ENCODE assay signal across 23 cellular contexts in the genomic region with DNA sequence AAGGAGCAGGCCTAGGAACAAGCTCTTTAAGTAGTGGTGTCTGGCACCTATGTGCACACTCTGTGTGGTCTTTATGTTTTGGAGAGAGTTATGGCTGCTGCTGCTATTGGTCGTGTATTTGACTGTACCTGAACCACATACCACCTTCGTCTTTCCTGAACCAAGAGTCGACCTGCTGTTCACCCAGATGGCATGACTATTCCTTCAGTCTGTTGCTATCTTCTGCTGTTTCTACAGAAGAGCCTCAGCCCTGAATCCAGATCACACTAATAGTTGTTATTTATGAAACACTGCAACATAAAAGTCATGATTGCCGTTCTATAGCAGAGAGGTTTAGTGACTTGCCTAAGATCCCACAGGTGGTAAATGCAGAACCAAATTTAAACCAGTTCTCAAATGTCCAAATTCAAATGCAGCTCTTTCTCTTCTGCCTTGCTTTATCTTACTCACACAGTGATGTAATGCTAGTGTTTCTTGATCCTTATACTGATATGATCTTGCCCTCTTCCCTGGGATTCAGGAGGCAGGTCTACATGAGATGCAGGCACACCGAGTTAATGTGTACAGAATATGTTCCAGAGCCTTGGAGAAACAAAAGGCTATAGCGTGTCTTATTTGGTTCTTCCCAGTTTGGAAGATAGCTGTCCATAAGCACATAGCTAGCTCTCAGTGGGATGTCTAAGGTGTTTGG.
DNase-seq lines count a peak whose midpoint lies in the region; ATAC-seq and TF ChIP-seq lines count a peak whose summit lies in the region.
"Had no signal": no experiment of that assay in that cellular context is flagged by ENCODE, and none has a peak within 500 bp of the region (broad histone marks: within the 10 kb centered on the region; RNA-seq: fewer than 3 reads in every experiment).

No MANE protein-coding gene starts in this region.

- peak overlapping the region; percentile 78 for H2BK12ac ChIP-seq in trophoblast cell (ENCODE audit: low read length)

- H3K36me3 ChIP-seq in Loucy (ENCODE audit: insufficient read depth, low read length), result no peaks in the 10 kb centered on the region
- no peaks in the 10 kb centered on the region for H3K36me3 ChIP-seq in trophoblast cell (ENCODE audit: control insufficient read depth in 1 of 2, insufficient read depth in 2 of 2, low read length in 2 of 2)
- H3K36me3 ChIP-seq: sigmoid colon, upper lobe of left lung had no signal

- H3F3A ChIP-seq in Loucy (ENCODE audit: low read depth), result peaks cover 15% of the 10 kb centered on the region

- peak overlapping the region; percentile 40 for H3K4ac ChIP-seq in trophoblast cell (ENCODE audit: low read depth, low read length)

- peaks cover 70% of the 10 kb centered on the region for H3K4me1 Mint-ChIP-seq in Calu3 (ENCODE audit: low read depth, unreplicated experiment)
- peaks cover 36 to 48% of the 10 kb centered on the region in 2 donors for H3K4me1 Mint-ChIP-seq in effector memory CD8-positive, alpha-beta T cell (ENCODE audit: low read depth in 2 of 2)

- H3K27ac ChIP-seq in trophoblast cell (ENCODE audit: low read depth, low read length), result peak overlapping the region; percentile 30
- H3K27ac ChIP-seq: esophagus muscularis mucosa, upper lobe of left lung had no signal

- peak overlapping the region; percentile 18 for H3K27ac Mint-ChIP-seq in Calu3 (ENCODE audit: unreplicated experiment)
- peak overlapping the region; percentile 56 to 78 for H3K27ac Mint-ChIP-seq in effector memory CD8-positive, alpha-beta T cell

- H2BK120ac ChIP-seq in trophoblast cell (ENCODE audit: insufficient read depth, low read length, poor library complexity), result peak overlapping the region; percentile 47

- H2AFZ ChIP-seq in Loucy (ENCODE audit: low read length) (no peak overlapping the region), trophoblast cell (ENCODE audit: insufficient read depth, low read length, poor library complexity) (no peak overlapping the region)

- H3K14ac ChIP-seq in trophoblast cell (ENCODE audit: low read length), result peak overlapping the region; percentile 21

- no peak for TF ChIP-seq CTCF in Calu3 (IDR thresholded peaks at IDR 0.05; ENCODE audit: unreplicated experiment)
- TF ChIP-seq CTCF in Loucy (conservative IDR thresholded peaks at IDR 0.05; ENCODE audit: low read length), result no peak

- H3K9me3 Mint-ChIP-seq in Calu3 (ENCODE audit: low read depth, unreplicated experiment), result no peaks in the 10 kb centered on the region
- no peaks in the 10 kb centered on the region for H3K9me3 Mint-ChIP-seq in effector memory CD8-positive, alpha-beta T cell

- H4K20me1 ChIP-seq in Loucy (ENCODE audit: insufficient read depth, low read length, poor library complexity, severe bottlenecking), result no peaks in the 10 kb centered on the region

- CTCF ChIA-PET in Calu3 (lab: Charles Lee), result interaction anchor here (0.6 kb wide), 1 partner anchor 527 kb away, joined by 4 read pairs; no protein-coding TSS in a partner anchor

- no CpG with 5 or more reads among the region's 6 CpGs for WGBS in trophoblast cell (ENCODE audit: extremely low coverage, insufficient coverage, insufficient read length)

- no peak overlapping the region for H4K8ac ChIP-seq in trophoblast cell (ENCODE audit: low read depth, low read length)

- DNase-seq in Calu3 (no peak), trophoblast cell (peak in 1 of 2 donors; percentile 76), head of caudate nucleus (no peak), DMS114 treated with DMSO at 0.1 percent for 48 hours (lab: John Stamatoyannopoulos, UW; ENCODE audit: unreplicated experiment) (no peak), GOT3 (lab: John Stamatoyannopoulos, UW) (no peak)
- DNase-seq in effector memory CD8-positive, alpha-beta T cell, result no peak
- DNase-seq: activated CD4-positive, alpha-beta T cell treated with anti-CD3 and anti-CD28 coated beads, Interleukin-2, amount 50 U/mL, for 4 hours; activated naive CD4-positive, alpha-beta T cell treated with Interleukin-2 at 50 U/mL for 16 hours; activated T-cell treated with anti-CD3 and anti-CD28 coated beads for 4 hours; AML-193; caudate nucleus; COR-L47; effector CD4-positive, alpha-beta T cell; MM.1S; NCI-H1930; NCI-H446 treated with DMSO at 0.1 percent for 48 hours; sigmoid colon; stimulated activated naive CD8-positive, alpha-beta T cell treated with anti-CD3 and anti-CD28 coated beads, Interleukin-15, Interleukin-2, amounts not matched to agents 100 U/mL and 50 U/mL, for 24 hours; upper lobe of left lung had no signal

- H3K79me2 ChIP-seq in Loucy (ENCODE audit: insufficient read depth, low read length), result no peaks in the 10 kb centered on the region
- peaks cover 2% of the 10 kb centered on the region for H3K79me2 ChIP-seq in trophoblast cell (ENCODE audit: control insufficient read depth, insufficient read depth, low read length, poor library complexity)

- H2AK5ac ChIP-seq in trophoblast cell (ENCODE audit: low read length), result peak overlapping the region; percentile 66

- H3K27me3 Mint-ChIP-seq in Calu3 (ENCODE audit: unreplicated experiment), result no peaks in the 10 kb centered on the region
- no peaks in the 10 kb centered on the region for H3K27me3 Mint-ChIP-seq in effector memory CD8-positive, alpha-beta T cell

- H3K18ac ChIP-seq in trophoblast cell (ENCODE audit: low read length), result no peak overlapping the region

- no peak overlapping the region for H4K12ac ChIP-seq in trophoblast cell (ENCODE audit: low read depth, low read length)

- H3K23ac ChIP-seq in trophoblast cell (ENCODE audit: low read length), result no peak overlapping the region

- peaks cover 9% of the 10 kb centered on the region for H3K36me3 Mint-ChIP-seq in Calu3 (ENCODE audit: insufficient read depth, unreplicated experiment)
- H3K36me3 Mint-ChIP-seq in effector memory CD8-positive, alpha-beta T cell (ENCODE audit: insufficient read depth), result peaks cover 5% of the 10 kb centered on the region

- no TSS peak for BruUV-seq in Calu3 (replicated peaks; lab: Mats Ljungman, UMichigan)

- peak overlapping the region; percentile 59 for H4K91ac ChIP-seq in trophoblast cell (ENCODE audit: low read depth, low read length)

- H3K4me2 ChIP-seq in Loucy (ENCODE audit: low read depth, low read length, poor library complexity, severe bottlenecking) (peak overlapping the region; percentile 76), trophoblast cell (ENCODE audit: low read length) (no peak overlapping the region)

- H3K9me3 ChIP-seq in Loucy (ENCODE audit: insufficient read depth, low read depth, low read length), result no peaks in the 10 kb centered on the region
- no peaks in the 10 kb centered on the region for H3K9me3 ChIP-seq in trophoblast cell (ENCODE audit: insufficient read depth, low read depth, low read length)
- H3K9me3 ChIP-seq: esophagus muscularis mucosa, sigmoid colon, upper lobe of left lung had no signal

- H2BK5ac ChIP-seq in trophoblast cell (ENCODE audit: low read depth, low read length, poor library complexity), result peak overlapping the region; percentile 36

- no peak overlapping the region for H3K4me3 Mint-ChIP-seq in Calu3 (ENCODE audit: low read depth, unreplicated experiment)
- H3K4me3 Mint-ChIP-seq in effector memory CD8-positive, alpha-beta T cell, result no peak overlapping the region

- H3K79me1 ChIP-seq in trophoblast cell (ENCODE audit: low read length), result peaks cover 15% of the 10 kb centered on the region

- H3K9ac ChIP-seq in Loucy (ENCODE audit: low read depth, low read length, poor library complexity, severe bottlenecking) (peak overlapping the region; percentile 39), trophoblast cell (ENCODE audit: low read length) (no peak overlapping the region)

- H3K4me1 ChIP-seq in Loucy (ENCODE audit: insufficient read depth, low read length, poor library complexity, severe bottlenecking), result peaks cover 83% of the 10 kb centered on the region
- H3K4me1 ChIP-seq in trophoblast cell (ENCODE audit: control insufficient read depth in 1 of 2, insufficient read depth in 2 of 2, low read length in 2 of 2), result peaks cover 14 to 33% of the 10 kb centered on the region in 2 experiments

- H3K27me3 ChIP-seq in Loucy (ENCODE audit: insufficient read depth, low read length, poor library complexity, severe bottlenecking) (no peaks in the 10 kb centered on the region), trophoblast cell (ENCODE audit: insufficient read depth, low read length) (no peaks in the 10 kb centered on the region)
- H3K27me3 ChIP-seq: esophagus muscularis mucosa, sigmoid colon, upper lobe of left lung had no signal

- no peaks in the 10 kb centered on the region for H3K9me2 ChIP-seq in Loucy (replicated peaks; ENCODE audit: low read depth, low read length)

- no peak overlapping the region for H3K4me3 ChIP-seq in Loucy (ENCODE audit: low read length, poor library complexity, severe bottlenecking)
- H3K4me3 ChIP-seq in trophoblast cell (ENCODE audit: low read depth, low read length), result no peak overlapping the region
- H3K4me3 ChIP-seq: esophagus muscularis mucosa, sigmoid colon, upper lobe of left lung had no signal

- intact Hi-C loops in Calu3 (cut with micrococcal nuclease; ENCODE audit: unreplicated experiment) (no loop called here), head of caudate nucleus (cut with DNase I) (no loop called here)

- ATAC-seq in effector memory CD8-positive, alpha-beta T cell (replicated peaks), result no peak
- no peak for ATAC-seq in HG02970 (IDR thresholded peaks at IDR 0.05; ENCODE audit: low FRiP score, unreplicated experiment)
- ATAC-seq: left lobe of liver; stimulated activated naive CD8-positive, alpha-beta T cell treated with anti-CD3 and anti-CD28 coated beads, Interleukin-15, Interleukin-2, amounts not matched to agents 100 U/mL and 50 U/mL, for 24 hours had no signal
